17 cellular contexts compared by ENCODE assay signal in the genomic region with DNA sequence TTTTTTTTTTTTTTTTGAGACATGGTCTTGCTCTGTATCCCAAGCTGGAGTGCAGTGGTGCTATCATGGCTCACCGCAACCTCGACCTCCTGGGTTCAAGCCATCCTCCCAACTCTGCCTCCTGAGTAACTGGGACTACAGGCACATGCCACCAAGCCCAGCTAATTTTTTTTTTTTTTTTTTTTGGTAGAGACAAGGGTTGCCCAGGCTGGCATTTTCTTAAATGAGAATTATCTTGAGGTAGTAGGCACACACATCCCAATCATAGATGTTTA.
A peak's percentile ranks its signal among the peaks of the same experiment; 100 is the strongest.
DNase-seq lines count a peak whose midpoint lies in the region; ATAC-seq and TF ChIP-seq lines count a peak whose summit lies in the region.
"Had no signal": no experiment of that assay in that cellular context is flagged by ENCODE, and none has a peak within 500 bp of the region (broad histone marks: within the 10 kb centered on the region; RNA-seq: fewer than 3 reads in every experiment).

No MANE protein-coding gene starts in this region.

- H3K4me3 Mint-ChIP-seq in activated B cell treated with CpG ODN at 0.5 μM for 24 hours, result peak overlapping the region; percentile 72

- H3K27me3 ChIP-seq in spleen (replicated peaks in 1 of 7), result no peaks in the 10 kb centered on the region
- H3K27me3 ChIP-seq: gastrocnemius medialis, vagina had no signal

- DNase-seq in activated T-cell treated with anti-CD3 and anti-CD28 coated beads, Interleukin-2, amount 50 U/mL, for 1 hour, result peak; percentile 18
- DNase-seq in activated T-cell treated with anti-CD3 and anti-CD28 coated beads for 4 hours, result no peak
- no peak for DNase-seq in activated B cell treated with CpG ODN at 0.5 μM for 24 hours
- peak; percentile 72 for DNase-seq in spleen
- DNase-seq in stimulated activated CD4-positive, alpha-beta T cell treated with anti-CD3 and anti-CD28 coated beads, Interleukin-2, amount 100 ng/mL, for 24 hours, result no peak
- DNase-seq: DND-41, GOT3, NCI-H510A treated with DMSO at 0.1 percent for 48 hours, PC-9 had no signal

- intact Hi-C loops in activated B cell treated with CpG ODN at 0.5 μM for 24 hours (cut with micrococcal nuclease) (loop anchor here (1.0 to 10.0 kb wide), 14 partner anchors 9 to 1299 kb away; a partner anchor contains a TSS), spleen (cut with DNase I; ENCODE audit: low total_unique reads) (no loop called here)

- peaks cover 92% of the 10 kb centered on the region for H3K4me1 Mint-ChIP-seq in activated B cell treated with CpG ODN at 0.5 μM for 24 hours

- peak overlapping the region in 1 of 8 donors; percentile 23 for H3K4me3 ChIP-seq in spleen
- H3K4me3 ChIP-seq: gastrocnemius medialis, PC-9, prostate gland, SK-N-MC, vagina had no signal

- WGBS in spleen, 5 donors, result 60 to 81% (median 72%) methylated on average over 2 of the region's 2 CpGs

- peaks cover 28 to 100% (median 71%) of the 10 kb centered on the region in 6 donors for H3K4me1 ChIP-seq in spleen
- H3K4me1 ChIP-seq: gastrocnemius medialis, prostate gland, vagina had no signal

- H3K9me3 Mint-ChIP-seq in activated B cell treated with CpG ODN at 0.5 μM for 24 hours, result no peaks in the 10 kb centered on the region
- H3K9me3 Mint-ChIP-seq: activated T-helper 2 cell treated with anti-CD3 and anti-CD28 coated beads, Interferon-gamma antibody, Interleukin-2, Interleukin-4, amounts not matched to agents 10 μg/mL and 5 μg/mL and 100 μg/mL, durations not matched to agents 14 hours and 24 hours and 36 hours had no signal

- H3K27ac ChIP-seq in spleen, result peak overlapping the region; percentile 16 to 88 (median 76)
- H3K27ac ChIP-seq: gastrocnemius medialis, PC-9, prostate gland, SK-N-MC, vagina had no signal

- ATAC-seq in HG02798 (IDR thresholded peaks at IDR 0.05; ENCODE audit: poor library complexity, unreplicated experiment), result peak; percentile 8
- peak; percentile 3 for ATAC-seq in activated B cell treated with CpG ODN at 0.5 μM for 24 hours (ENCODE audit: low read depth)
- no peak for ATAC-seq in HG02763 (IDR thresholded peaks at IDR 0.05; ENCODE audit: unreplicated experiment)
- no peak for ATAC-seq in GM19455 (IDR thresholded peaks at IDR 0.05; ENCODE audit: unreplicated experiment)
- ATAC-seq: gastrocnemius medialis had no signal

- H3K36me3 ChIP-seq in spleen, result peaks cover 0 to 58% (median 5%) of the 10 kb centered on the region in 6 donors
- H3K36me3 ChIP-seq: prostate gland, vagina had no signal

- POLR2A ChIA-PET in activated B cell treated with CpG ODN at 0.5 μM for 24 hours (lab: Charles Lee), result interaction anchor here (0.6 to 4.2 kb wide), 41 partner anchors 9 to 264 kb away, joined by 3 to 75 read pairs (median 8); a partner anchor contains a TSS

- peaks cover 28% of the 10 kb centered on the region for H3K36me3 Mint-ChIP-seq in activated B cell treated with CpG ODN at 0.5 μM for 24 hours (ENCODE audit: low read depth)

- CTCF ChIA-PET in activated B cell treated with CpG ODN at 0.5 μM for 24 hours (lab: Charles Lee), result interaction anchor here (0.7 to 5.4 kb wide), 13 partner anchors 12 to 199 kb away, joined by 3 to 35 read pairs (median 4); a partner anchor contains a TSS

- H3K27me3 Mint-ChIP-seq in activated B cell treated with CpG ODN at 0.5 μM for 24 hours, result no peaks in the 10 kb centered on the region

- H3K9me3 ChIP-seq in spleen, result no peaks in the 10 kb centered on the region
- H3K9me3 ChIP-seq: gastrocnemius medialis, prostate gland, vagina had no signal

- TF ChIP-seq CTCF in activated B cell treated with CpG ODN at 0.5 μM for 24 hours (IDR thresholded peaks at IDR 0.05), result no peak
- TF ChIP-seq CTCF in spleen (IDR thresholded peaks at IDR 0.05 in 8 of 11, conservative IDR thresholded peaks at IDR 0.05 in 3 of 11), result no peak

- TF ChIP-seq POLR2A in spleen (IDR thresholded peaks at IDR 0.05), result no peak

- H3K27ac Mint-ChIP-seq in activated B cell treated with CpG ODN at 0.5 μM for 24 hours, result peak overlapping the region; percentile 98

Comparison
In these comparisons a context has a peak if more than half of its experiments do, and no peak if none do; other contexts are left out.
1. DNase-seq: peak in activated T-cell treated with anti-CD3 and anti-CD28 coated beads, Interleukin-2, amount 50 U/mL, for 1 hour (single experiment) and spleen (single experiment); none in activated T-cell treated with anti-CD3 and anti-CD28 coated beads for 4 hours (single experiment), activated B cell treated with CpG ODN at 0.5 μM for 24 hours (single experiment) and stimulated activated CD4-positive, alpha-beta T cell treated with anti-CD3 and anti-CD28 coated beads, Interleukin-2, amount 100 ng/mL, for 24 hours (0 of 2).
2. ATAC-seq: peak in HG02798 (single experiment) and activated B cell treated with CpG ODN at 0.5 μM for 24 hours (single experiment); none in HG02763 (single experiment) and GM19455 (single experiment).